ENCODE assay signal across 1 cellular context in the genomic region with DNA sequence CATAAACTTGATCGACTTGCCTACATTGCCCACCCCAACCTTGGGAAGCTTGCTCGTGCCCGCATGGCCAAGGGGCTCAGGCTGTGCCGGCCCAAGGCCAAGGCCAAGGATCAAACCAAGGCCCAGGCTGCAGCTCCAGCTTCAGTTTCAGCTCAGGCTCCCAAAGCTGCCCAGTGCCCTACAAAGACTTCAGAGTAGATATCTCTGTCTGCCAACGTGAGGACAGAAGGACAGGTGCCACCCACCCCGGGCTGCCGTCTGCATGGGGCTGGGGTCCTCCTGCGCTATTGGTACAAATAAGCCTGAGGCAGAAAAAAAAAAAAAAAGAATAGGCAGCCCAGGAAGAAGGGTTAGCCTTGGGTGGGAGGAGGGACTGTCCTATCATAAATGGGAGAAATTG.
TF ChIP-seq lines count a peak whose summit lies in the region.

No MANE protein-coding gene starts in this region.

TF ChIP-seq in HCT116, 20 proteins besides CTCF, POLR2A, EP300 and RAD21:
- TF ChIP-seq SP1 (IDR thresholded peaks at IDR 0.05; ENCODE audit: low read depth) (no peak), POLR2AphosphoS5 (IDR thresholded peaks at IDR 0.05; ENCODE audit: low read depth, low read length) (no peak), CEBPB (IDR thresholded peaks at IDR 0.05; ENCODE audit: low read depth) (no peak), SRF (IDR thresholded peaks at IDR 0.05; ENCODE audit: low read depth) (no peak), TCF7L2 (IDR thresholded peaks at IDR 0.05; ENCODE audit: borderline replicate concordance, extremely low read depth, insufficient read depth, insufficient read length) (no peak), SIN3A (IDR thresholded peaks at IDR 0.05; ENCODE audit: low read depth) (no peak), EGR1 (IDR thresholded peaks at IDR 0.05; ENCODE audit: low read depth) (no peak), ATF3 (IDR thresholded peaks at IDR 0.05) (no peak), CBX3 (IDR thresholded peaks at IDR 0.05; ENCODE audit: low read depth) (no peak), ZNF274 (IDR thresholded peaks at IDR 0.05; ENCODE audit: low read depth, low read length) (no peak), JUND (IDR thresholded peaks at IDR 0.05) (no peak), EZH2 (IDR thresholded peaks at IDR 0.05) (no peak)
- TF ChIP-seq, protein P1, sequence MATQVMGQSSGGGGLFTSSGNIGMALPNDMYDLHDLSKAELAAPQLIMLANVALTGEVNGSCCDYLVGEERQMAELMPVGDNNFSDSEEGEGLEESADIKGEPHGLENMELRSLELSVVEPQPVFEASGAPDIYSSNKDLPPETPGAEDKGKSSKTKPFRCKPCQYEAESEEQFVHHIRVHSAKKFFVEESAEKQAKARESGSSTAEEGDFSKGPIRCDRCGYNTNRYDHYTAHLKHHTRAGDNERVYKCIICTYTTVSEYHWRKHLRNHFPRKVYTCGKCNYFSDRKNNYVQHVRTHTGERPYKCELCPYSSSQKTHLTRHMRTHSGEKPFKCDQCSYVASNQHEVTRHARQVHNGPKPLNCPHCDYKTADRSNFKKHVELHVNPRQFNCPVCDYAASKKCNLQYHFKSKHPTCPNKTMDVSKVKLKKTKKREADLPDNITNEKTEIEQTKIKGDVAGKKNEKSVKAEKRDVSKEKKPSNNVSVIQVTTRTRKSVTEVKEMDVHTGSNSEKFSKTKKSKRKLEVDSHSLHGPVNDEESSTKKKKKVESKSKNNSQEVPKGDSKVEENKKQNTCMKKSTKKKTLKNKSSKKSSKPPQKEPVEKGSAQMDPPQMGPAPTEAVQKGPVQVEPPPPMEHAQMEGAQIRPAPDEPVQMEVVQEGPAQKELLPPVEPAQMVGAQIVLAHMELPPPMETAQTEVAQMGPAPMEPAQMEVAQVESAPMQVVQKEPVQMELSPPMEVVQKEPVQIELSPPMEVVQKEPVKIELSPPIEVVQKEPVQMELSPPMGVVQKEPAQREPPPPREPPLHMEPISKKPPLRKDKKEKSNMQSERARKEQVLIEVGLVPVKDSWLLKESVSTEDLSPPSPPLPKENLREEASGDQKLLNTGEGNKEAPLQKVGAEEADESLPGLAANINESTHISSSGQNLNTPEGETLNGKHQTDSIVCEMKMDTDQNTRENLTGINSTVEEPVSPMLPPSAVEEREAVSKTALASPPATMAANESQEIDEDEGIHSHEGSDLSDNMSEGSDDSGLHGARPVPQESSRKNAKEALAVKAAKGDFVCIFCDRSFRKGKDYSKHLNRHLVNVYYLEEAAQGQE (IDR thresholded peaks at IDR 0.05; ENCODE audit: low read depth), result no peak
- TF ChIP-seq, protein P2, sequence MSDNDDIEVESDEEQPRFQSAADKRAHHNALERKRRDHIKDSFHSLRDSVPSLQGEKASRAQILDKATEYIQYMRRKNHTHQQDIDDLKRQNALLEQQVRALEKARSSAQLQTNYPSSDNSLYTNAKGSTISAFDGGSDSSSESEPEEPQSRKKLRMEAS (IDR thresholded peaks at IDR 0.05), result no peak
- TF ChIP-seq, protein P3, sequence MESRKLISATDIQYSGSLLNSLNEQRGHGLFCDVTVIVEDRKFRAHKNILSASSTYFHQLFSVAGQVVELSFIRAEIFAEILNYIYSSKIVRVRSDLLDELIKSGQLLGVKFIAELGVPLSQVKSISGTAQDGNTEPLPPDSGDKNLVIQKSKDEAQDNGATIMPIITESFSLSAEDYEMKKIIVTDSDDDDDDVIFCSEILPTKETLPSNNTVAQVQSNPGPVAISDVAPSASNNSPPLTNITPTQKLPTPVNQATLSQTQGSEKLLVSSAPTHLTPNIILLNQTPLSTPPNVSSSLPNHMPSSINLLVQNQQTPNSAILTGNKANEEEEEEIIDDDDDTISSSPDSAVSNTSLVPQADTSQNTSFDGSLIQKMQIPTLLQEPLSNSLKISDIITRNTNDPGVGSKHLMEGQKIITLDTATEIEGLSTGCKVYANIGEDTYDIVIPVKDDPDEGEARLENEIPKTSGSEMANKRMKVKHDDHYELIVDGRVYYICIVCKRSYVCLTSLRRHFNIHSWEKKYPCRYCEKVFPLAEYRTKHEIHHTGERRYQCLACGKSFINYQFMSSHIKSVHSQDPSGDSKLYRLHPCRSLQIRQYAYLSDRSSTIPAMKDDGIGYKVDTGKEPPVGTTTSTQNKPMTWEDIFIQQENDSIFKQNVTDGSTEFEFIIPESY (IDR thresholded peaks at IDR 0.05; ENCODE audit: extremely low read depth, insufficient replicate concordance, low read length), result no peak
